In the genomic region with DNA sequence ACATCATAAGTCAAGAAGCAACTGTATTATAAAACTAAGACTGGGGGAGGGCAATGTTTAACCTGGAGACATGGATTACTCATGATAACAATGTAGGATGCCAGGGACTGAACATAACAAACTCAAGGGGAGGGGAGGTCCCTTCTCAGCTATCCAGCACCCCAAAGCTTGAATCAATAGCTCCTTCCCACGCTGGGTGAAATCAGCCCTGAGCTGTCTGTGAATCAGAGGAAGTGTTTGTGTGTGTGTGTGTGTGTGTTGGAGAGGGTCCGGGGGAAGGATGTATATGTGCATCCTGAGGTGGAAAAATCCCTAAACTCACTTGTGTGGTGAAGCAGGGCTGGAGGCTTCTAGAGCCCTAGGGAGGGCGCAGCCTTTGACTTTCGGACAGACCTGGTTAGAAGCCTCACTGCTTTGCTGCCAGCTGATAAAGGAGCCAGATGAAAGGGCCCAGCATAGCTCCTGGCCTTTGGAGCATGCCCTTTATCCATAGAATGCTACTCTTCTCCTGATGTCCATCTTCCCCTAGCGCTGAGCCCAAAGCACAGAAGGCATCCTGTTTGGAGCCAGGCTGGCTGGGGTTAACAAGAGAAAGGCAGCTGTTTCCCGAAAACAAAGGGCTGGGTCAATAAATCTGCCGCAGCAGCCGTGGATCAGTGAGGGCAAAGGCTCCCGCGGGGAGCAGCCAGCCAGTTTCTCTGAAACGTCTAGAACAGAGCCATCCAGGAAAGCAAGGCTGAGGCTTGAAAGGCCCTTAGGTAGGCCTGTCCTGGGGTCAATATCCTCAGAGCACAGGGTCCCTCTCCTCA, we compare ENCODE assay signal across 8 cellular contexts. TPM values are rescaled to one million over a fixed set of nuclear protein-coding genes. Genes with fewer than 3 reads are reported as not detected.
A peak's percentile ranks its signal among the peaks of the same experiment; 100 is the strongest.
DNase-seq lines count a peak whose midpoint lies in the region; ATAC-seq lines count a peak whose summit lies in the region.

No MANE protein-coding gene starts in this region.

- H3K36me3 Mint-ChIP-seq in stimulated activated memory B cell treated with anti-CD40 and anti-IgM and Interleukin-4, amounts not matched to agents 10 μg/mL and 1 μg/mL and 100 μg/mL, for 72 hours: no peaks in the 10 kb centered on the region

- no peak for ATAC-seq in GM18858 (IDR thresholded peaks at IDR 0.05; ENCODE audit: unreplicated experiment)
- no peak for ATAC-seq in stimulated activated memory B cell treated with anti-CD40 and anti-IgM and Interleukin-4, amounts not matched to agents 10 μg/mL and 1 μg/mL and 100 μg/mL, for 72 hours
- no peak for ATAC-seq in GM21529 (IDR thresholded peaks at IDR 0.05; ENCODE audit: unreplicated experiment)
- ATAC-seq in GM19351 (IDR thresholded peaks at IDR 0.05; ENCODE audit: unreplicated experiment): no peak

- no peak overlapping the region for H3K27ac Mint-ChIP-seq in stimulated activated memory B cell treated with anti-CD40 and anti-IgM and Interleukin-4, amounts not matched to agents 10 μg/mL and 1 μg/mL and 100 μg/mL, for 72 hours

- H3K9me3 Mint-ChIP-seq in stimulated activated memory B cell treated with anti-CD40 and anti-IgM and Interleukin-4, amounts not matched to agents 10 μg/mL and 1 μg/mL and 100 μg/mL, for 72 hours: no peaks in the 10 kb centered on the region

- H3K27me3 Mint-ChIP-seq in stimulated activated memory B cell treated with anti-CD40 and anti-IgM and Interleukin-4, amounts not matched to agents 10 μg/mL and 1 μg/mL and 100 μg/mL, for 72 hours: peaks cover 21% of the 10 kb centered on the region

- no peaks in the 10 kb centered on the region for H3K4me1 Mint-ChIP-seq in stimulated activated memory B cell treated with anti-CD40 and anti-IgM and Interleukin-4, amounts not matched to agents 10 μg/mL and 1 μg/mL and 100 μg/mL, for 72 hours

- DNase-seq in GM04503 (ENCODE audit: low read depth): peak; percentile 51
- peak; percentile 21 for DNase-seq in NCI-H2196 treated with DMSO at 0.1 percent for 48 hours (lab: John Stamatoyannopoulos, UW; ENCODE audit: unreplicated experiment)
- DNase-seq in fibroblast of gingiva (ENCODE audit: low read depth): peak; percentile 30
- DNase-seq in pulmonary artery endothelial cell (ENCODE audit: low read depth, low spot score): peak; percentile 95

- no peak overlapping the region for H3K4me3 Mint-ChIP-seq in stimulated activated memory B cell treated with anti-CD40 and anti-IgM and Interleukin-4, amounts not matched to agents 10 μg/mL and 1 μg/mL and 100 μg/mL, for 72 hours

RNA-seq across cellular contexts. Expression of a gene that starts 35.8 kb away (rescaled TPM):
- total RNA-seq in pulmonary artery endothelial cell: 66.1 and 107 TPM in 2 replicates

RNA-seq across cellular contexts. Expression of a gene that starts 46.7 kb away (rescaled TPM):
- 102 and 115 TPM in 2 replicates for total RNA-seq in pulmonary artery endothelial cell

RNA-seq across cellular contexts. Expression of a gene that starts 49.2 kb away (rescaled TPM):
- not detected in 2 replicates for total RNA-seq in pulmonary artery endothelial cell

RNA-seq across cellular contexts. Expression of a gene that starts 51.9 kb away (rescaled TPM):
- total RNA-seq in pulmonary artery endothelial cell: not detected in 2 replicates

Comparison
In these comparisons a context has a peak if more than half of its experiments do, and no peak if none do; other contexts are left out.
1. DNase-seq: peak in every context shown above with its lines; median percentile 95 in pulmonary artery endothelial cell; 51 in GM04503; 30 in fibroblast of gingiva; 21 in NCI-H2196 treated with DMSO at 0.1 percent for 48 hours.